ENCODE assay signal across 9 cellular contexts in genomic region chr19:8611890-8612806, GRCh38. TPM values are rescaled to one million over a fixed set of nuclear protein-coding genes. Genes with fewer than 3 reads are reported as not detected.
A peak's percentile ranks its signal among the peaks of the same experiment; 100 is the strongest.
DNase-seq lines count a peak whose midpoint lies in the region; ATAC-seq and TF ChIP-seq lines count a peak whose summit lies in the region.
"Had no signal": no experiment of that assay in that cellular context is flagged by ENCODE, and none has a peak within 500 bp of the region (broad histone marks: within the 10 kb centered on the region; RNA-seq: fewer than 3 reads in every experiment).

No MANE protein-coding gene starts in this region.

- peak overlapping the region; percentile 20 for H3K27ac ChIP-seq in CD8-positive, alpha-beta T cell (ENCODE audit: low read depth, low read length)
- peak overlapping the region; percentile 4 for H3K27ac ChIP-seq in effector memory CD4-positive, alpha-beta T cell (ENCODE audit: insufficient read depth, low read length, poor library complexity, severe bottlenecking)

- no peaks in the 10 kb centered on the region for H3K9me3 ChIP-seq in CD8-positive, alpha-beta T cell (ENCODE audit: low read length)
- no peaks in the 10 kb centered on the region for H3K9me3 ChIP-seq in effector memory CD4-positive, alpha-beta T cell (ENCODE audit: control insufficient read depth, low read length)

- H3K4me1 Mint-ChIP-seq in CD8-positive, alpha-beta T cell (ENCODE audit: low read depth) = peaks cover 48% of the 10 kb centered on the region
- H3K4me1 Mint-ChIP-seq in nephron progenitor cell = peaks cover 36% of the 10 kb centered on the region

- no peak overlapping the region for H3K4me3 ChIP-seq in CD8-positive, alpha-beta T cell (ENCODE audit: low read depth, low read length)
- H3K4me3 ChIP-seq in effector memory CD4-positive, alpha-beta T cell (ENCODE audit: insufficient read depth, low read depth, low read length, poor library complexity, severe bottlenecking) = no peak overlapping the region

- no peak for TF ChIP-seq CTCF in CD8-positive, alpha-beta T cell (IDR thresholded peaks at IDR 0.05)
- no peak for TF ChIP-seq CTCF in nephron progenitor cell (IDR thresholded peaks at IDR 0.05)

- POLR2A ChIA-PET in CD8-positive, alpha-beta T cell (lab: Charles Lee) = interaction anchor here (1.0 kb wide), 3 partner anchors 16 to 20 kb away, joined by 3 read pairs; no protein-coding TSS in a partner anchor

- CTCF ChIA-PET in CD8-positive, alpha-beta T cell (lab: Charles Lee) = interaction anchor here (1.0 to 2.0 kb wide), 2 partner anchors 29 to 31 kb away, joined by 5 to 8 read pairs; no protein-coding TSS in a partner anchor

- peak in 1 of 7 experiments; percentile 40 for DNase-seq in CD8-positive, alpha-beta T cell
- DNase-seq in LHCN-M2 (ENCODE audit: low read depth) (peak; percentile 50), nephron progenitor cell (no peak), NCI-H1417 (lab: John Stamatoyannopoulos, UW) (no peak)
- DNase-seq in effector memory CD4-positive, alpha-beta T cell = no peak
- DNase-seq in stimulated activated CD4-positive, alpha-beta T cell treated with anti-CD3 and anti-CD28 coated beads, Interleukin-2, amount 100 ng/mL, for 24 hours = no peak

- H3K4me3 Mint-ChIP-seq in CD8-positive, alpha-beta T cell = peak overlapping the region; percentile 77
- H3K4me3 Mint-ChIP-seq in nephron progenitor cell = peak overlapping the region; percentile 78

- H3K27me3 ChIP-seq in CD8-positive, alpha-beta T cell (ENCODE audit: insufficient read depth, low read length) = no peaks in the 10 kb centered on the region
- no peaks in the 10 kb centered on the region for H3K27me3 ChIP-seq in effector memory CD4-positive, alpha-beta T cell (replicated peaks; ENCODE audit: control insufficient read depth, insufficient read depth, low read length, poor library complexity, severe bottlenecking)

- no peaks in the 10 kb centered on the region for H3K9me3 Mint-ChIP-seq in CD8-positive, alpha-beta T cell
- no peaks in the 10 kb centered on the region for H3K9me3 Mint-ChIP-seq in nephron progenitor cell

- peak overlapping the region; percentile 89 for H3K27ac Mint-ChIP-seq in CD8-positive, alpha-beta T cell
- no peak overlapping the region for H3K27ac Mint-ChIP-seq in nephron progenitor cell

- no peaks in the 10 kb centered on the region for H3K36me3 ChIP-seq in CD8-positive, alpha-beta T cell (ENCODE audit: insufficient read depth, low read length)
- H3K36me3 ChIP-seq in effector memory CD4-positive, alpha-beta T cell (ENCODE audit: control insufficient read depth, insufficient read depth, low read length) = no peaks in the 10 kb centered on the region

- H3K36me3 Mint-ChIP-seq in CD8-positive, alpha-beta T cell = peaks cover 19% of the 10 kb centered on the region
- peaks cover 14% of the 10 kb centered on the region for H3K36me3 Mint-ChIP-seq in nephron progenitor cell (ENCODE audit: low read depth)

- H3K27me3 Mint-ChIP-seq in CD8-positive, alpha-beta T cell (ENCODE audit: low read depth) = no peaks in the 10 kb centered on the region
- peaks cover 14% of the 10 kb centered on the region for H3K27me3 Mint-ChIP-seq in nephron progenitor cell (ENCODE audit: low read depth, poor library complexity)

- ATAC-seq in CD8-positive, alpha-beta T cell = peak; percentile 16
- no peak for ATAC-seq in GM18868 (IDR thresholded peaks at IDR 0.05; ENCODE audit: unreplicated experiment)
- no peak for ATAC-seq in GM18498 (IDR thresholded peaks at IDR 0.05; ENCODE audit: unreplicated experiment)

- H3K4me1 ChIP-seq in CD8-positive, alpha-beta T cell (ENCODE audit: insufficient read depth, low read length) = peaks cover 44% of the 10 kb centered on the region
- H3K4me1 ChIP-seq in effector memory CD4-positive, alpha-beta T cell (ENCODE audit: control insufficient read depth, insufficient read depth, low read length, poor library complexity, severe bottlenecking) = peaks cover 12% of the 10 kb centered on the region

- intact Hi-C loops in CD8-positive, alpha-beta T cell (cut with DNase I, micrococcal nuclease) = loop anchor here in 1 of 2 experiments (2.0 kb wide), 1 partner anchor 19 kb away; no protein-coding TSS in a partner anchor

RNA-seq across cellular contexts. Expression of gene ADAMTS10, which starts 1.6 kb away (rescaled TPM):
- 100 to 1,000 TPM in 1 of 2 experiments, 10 to 100 TPM in 1; 81.9 to 101 TPM for total RNA-seq in CD8-positive, alpha-beta T cell
- 0.06 and 0.46 TPM in 2 replicates for total RNA-seq in LHCN-M2 (2014; rRNA removed)
- polyA plus RNA-seq in LHCN-M2 (2012) = 0.23 TPM

RNA-seq across cellular contexts. Expression of gene NFILZ, which starts 18.3 kb away (rescaled TPM):
- not detected for total RNA-seq in CD8-positive, alpha-beta T cell
- total RNA-seq in LHCN-M2 (2014; rRNA removed) = not detected in 2 replicates
- not detected for polyA plus RNA-seq in LHCN-M2 (2012)
- total RNA-seq: kidney epithelial cell had no signal

RNA-seq across cellular contexts. Expression of gene MYO1F, which starts 34.9 kb away (rescaled TPM):
- total RNA-seq in CD8-positive, alpha-beta T cell = 10 to 100 TPM; 75.7 to 76.8 TPM
- 0.11 and 0.13 TPM in 2 replicates for total RNA-seq in LHCN-M2 (2014; rRNA removed)
- polyA plus RNA-seq in LHCN-M2 (2012) = 0.84 TPM

Comparison
In these comparisons a context has a peak if more than half of its experiments do, and no peak if none do; other contexts are left out.
1. RNA of gene ADAMTS10, which starts 1.6 kb away (total RNA-seq): 81.9 to 101 TPM in CD8-positive, alpha-beta T cell; 0.06 to 0.46 TPM in LHCN-M2; every median in the first group is over 10 times any median in the second.
2. RNA of gene MYO1F, which starts 34.9 kb away (total RNA-seq): 75.7 to 76.8 TPM in CD8-positive, alpha-beta T cell; 0.11 to 0.13 TPM in LHCN-M2; every median in the first group is over 10 times any median in the second.